ENCODE assay signal across 21 cellular contexts in genomic region chrX:119410854-119411253, GRCh38. TPM values are rescaled to one million over a fixed set of nuclear protein-coding genes. Genes with fewer than 3 reads are reported as not detected.
DNase-seq lines count a peak whose midpoint lies in the region; ATAC-seq and TF ChIP-seq lines count a peak whose summit lies in the region.
"Had no signal": no experiment of that assay in that cellular context is flagged by ENCODE, and none has a peak within 500 bp of the region (broad histone marks: within the 10 kb centered on the region; RNA-seq: fewer than 3 reads in every experiment).

No MANE protein-coding gene starts in this region.

- H3K9me3 Mint-ChIP-seq in HFFc6, result no peaks in the 10 kb centered on the region
- H3K9me3 Mint-ChIP-seq in activated T-helper 1 cell treated with anti-CD3 and anti-CD28 coated beads, Interleukin-12 subunit alpha, Interleukin-12 subunit beta, Interleukin-2, Interleukin-4 antibody, amounts not matched to agents 30 ng/mL and 10 ng/mL and 1 ng/mL, durations not matched to agents 14 hours and 24 hours and 36 hours, result no peaks in the 10 kb centered on the region
- H3K9me3 Mint-ChIP-seq: activated naive CD8-positive, alpha-beta T cell treated with anti-CD3 and anti-CD28 coated beads, Interleukin-2, amount 10 ng/mL, durations not matched to agents 7 days and 5 days; naive thymus-derived CD8-positive, alpha-beta T cell; T-helper 2 cell treated with Interferon-gamma antibody and Interleukin-4, amounts not matched to agents 5 μg/mL and 100 μg/mL, for 36 hours had no signal

- H3K36me3 Mint-ChIP-seq in HFFc6 (ENCODE audit: low read depth), result peaks cover 14% of the 10 kb centered on the region
- H3K36me3 Mint-ChIP-seq in activated T-helper 1 cell treated with anti-CD3 and anti-CD28 coated beads, Interleukin-12 subunit alpha, Interleukin-12 subunit beta, Interleukin-2, Interleukin-4 antibody, amounts not matched to agents 30 ng/mL and 10 ng/mL and 1 ng/mL, durations not matched to agents 14 hours and 24 hours and 36 hours (ENCODE audit: low read depth), result peaks cover 8% of the 10 kb centered on the region

- peaks cover 38% of the 10 kb centered on the region for H3K4me1 Mint-ChIP-seq in HFFc6 (ENCODE audit: low read depth)
- no peaks in the 10 kb centered on the region for H3K4me1 Mint-ChIP-seq in activated T-helper 1 cell treated with anti-CD3 and anti-CD28 coated beads, Interleukin-12 subunit alpha, Interleukin-12 subunit beta, Interleukin-2, Interleukin-4 antibody, amounts not matched to agents 30 ng/mL and 10 ng/mL and 1 ng/mL, durations not matched to agents 14 hours and 24 hours and 36 hours (ENCODE audit: low read depth)

- ATAC-seq in GM19452 (IDR thresholded peaks at IDR 0.05; ENCODE audit: unreplicated experiment) (no peak), GM21360 (IDR thresholded peaks at IDR 0.05; ENCODE audit: unreplicated experiment) (no peak)
- ATAC-seq: naive thymus-derived CD8-positive, alpha-beta T cell had no signal

- H3K9me3 ChIP-seq in esophagus (ENCODE audit: control insufficient read depth in 2 of 2, insufficient read depth in 1 of 2, low read depth in 1 of 2, low read length in 1 of 2) (no peaks in the 10 kb centered on the region), osteoblast (ENCODE audit: low read depth, low read length) (no peaks in the 10 kb centered on the region)
- H3K9me3 ChIP-seq: BLaER1 treated with 17β-estradiol and CSF1 and Interleukin-3, amounts not matched to agents 10 nM and 100 nM; stomach had no signal

- H3K4me3 Mint-ChIP-seq in HFFc6, result peak overlapping the region; percentile 30; the same call in 1 of the 2 replicates
- H3K4me3 Mint-ChIP-seq in activated T-helper 1 cell treated with anti-CD3 and anti-CD28 coated beads, Interleukin-12 subunit alpha, Interleukin-12 subunit beta, Interleukin-2, Interleukin-4 antibody, amounts not matched to agents 30 ng/mL and 10 ng/mL and 1 ng/mL, durations not matched to agents 14 hours and 24 hours and 36 hours, result no peak overlapping the region
- H3K4me3 Mint-ChIP-seq: activated naive CD8-positive, alpha-beta T cell treated with anti-CD3 and anti-CD28 coated beads, Interleukin-2, amount 10 ng/mL, durations not matched to agents 7 days and 5 days; naive thymus-derived CD8-positive, alpha-beta T cell; T-helper 2 cell treated with Interferon-gamma antibody and Interleukin-4, amounts not matched to agents 5 μg/mL and 100 μg/mL, for 36 hours had no signal

- no peak overlapping the region for H3K4me3 ChIP-seq in esophagus (ENCODE audit: low read depth in 1 of 2, low read length in 2 of 2)
- H3K4me3 ChIP-seq in osteoblast (ENCODE audit: insufficient read depth, low read length), result no peak overlapping the region
- H3K4me3 ChIP-seq: BLaER1 treated with 17β-estradiol and CSF1 and Interleukin-3, amounts not matched to agents 10 nM and 100 nM; SK-N-MC; stomach had no signal

- WGBS in esophagus, 2 donors, result 86 to 92% methylated on average over 3 of the region's 3 CpGs

- H3K27ac ChIP-seq in 22Rv1 (peak overlapping the region; percentile 67), esophagus (ENCODE audit: low read depth in 2 of 2, low read length in 1 of 2) (peak overlapping the region; percentile 64 to 66), osteoblast (ENCODE audit: low read depth, low read length) (peak overlapping the region; percentile 45)
- H3K27ac ChIP-seq: BLaER1 treated with 17β-estradiol and CSF1 and Interleukin-3, amounts not matched to agents 10 nM and 100 nM; SK-N-MC; WERI-Rb-1 had no signal

- no peak overlapping the region for H3K4me2 ChIP-seq in osteoblast (ENCODE audit: insufficient read depth, low read length)
- H3K4me2 ChIP-seq: BLaER1 treated with 17β-estradiol and CSF1 and Interleukin-3, amounts not matched to agents 10 nM and 100 nM had no signal

- H3K36me3 ChIP-seq in esophagus (ENCODE audit: control insufficient read depth in 2 of 2, insufficient read depth in 2 of 2, low read length in 1 of 2), result peaks cover 2 to 3% of the 10 kb centered on the region in 2 donors
- H3K36me3 ChIP-seq in osteoblast (ENCODE audit: insufficient read depth, low read length), result peaks cover 4% of the 10 kb centered on the region
- H3K36me3 ChIP-seq: WERI-Rb-1 had no signal

- no peak overlapping the region for H2AFZ ChIP-seq in osteoblast (ENCODE audit: low read length)

- intact Hi-C loops in activated T-helper 1 cell treated with anti-CD3 and anti-CD28 coated beads, Interleukin-12 subunit alpha, Interleukin-12 subunit beta, Interleukin-2, Interleukin-4 antibody, amounts not matched to agents 30 ng/mL and 10 ng/mL and 1 ng/mL, durations not matched to agents 14 hours and 24 hours and 36 hours (cut with micrococcal nuclease), result no loop called here

- no peaks in the 10 kb centered on the region; the same call in 1 of the 2 replicates for H3K27me3 Mint-ChIP-seq in HFFc6 (ENCODE audit: insufficient read depth)
- no peaks in the 10 kb centered on the region for H3K27me3 Mint-ChIP-seq in activated T-helper 1 cell treated with anti-CD3 and anti-CD28 coated beads, Interleukin-12 subunit alpha, Interleukin-12 subunit beta, Interleukin-2, Interleukin-4 antibody, amounts not matched to agents 30 ng/mL and 10 ng/mL and 1 ng/mL, durations not matched to agents 14 hours and 24 hours and 36 hours (ENCODE audit: insufficient read depth)
- H3K27me3 Mint-ChIP-seq: activated naive CD8-positive, alpha-beta T cell treated with anti-CD3 and anti-CD28 coated beads, Interleukin-2, amount 10 ng/mL, durations not matched to agents 7 days and 5 days; naive thymus-derived CD8-positive, alpha-beta T cell had no signal

- H3K27me3 ChIP-seq in esophagus (ENCODE audit: control insufficient read depth in 1 of 2, insufficient read depth in 2 of 2, low read length in 2 of 2) (no peaks in the 10 kb centered on the region), osteoblast (ENCODE audit: insufficient read depth, low read length) (no peaks in the 10 kb centered on the region)
- H3K27me3 ChIP-seq: BLaER1 treated with 17β-estradiol and CSF1 and Interleukin-3, amounts not matched to agents 10 nM and 100 nM; stomach had no signal

- H3K27ac Mint-ChIP-seq in HFFc6, result peak overlapping the region; percentile 87
- H3K27ac Mint-ChIP-seq in activated T-helper 1 cell treated with anti-CD3 and anti-CD28 coated beads, Interleukin-12 subunit alpha, Interleukin-12 subunit beta, Interleukin-2, Interleukin-4 antibody, amounts not matched to agents 30 ng/mL and 10 ng/mL and 1 ng/mL, durations not matched to agents 14 hours and 24 hours and 36 hours, result no peak overlapping the region
- H3K27ac Mint-ChIP-seq: activated naive CD8-positive, alpha-beta T cell treated with anti-CD3 and anti-CD28 coated beads, Interleukin-2, amount 10 ng/mL, durations not matched to agents 7 days and 5 days; T-helper 2 cell treated with Interferon-gamma antibody and Interleukin-4, amounts not matched to agents 5 μg/mL and 100 μg/mL, for 36 hours had no signal

- no peaks in the 10 kb centered on the region for H4K20me1 ChIP-seq in osteoblast (ENCODE audit: insufficient read depth, low read length)

- TF ChIP-seq CTCF in 22Rv1 (IDR thresholded peaks at IDR 0.05), result no peak
- TF ChIP-seq CTCF in HFFc6 (IDR thresholded peaks at IDR 0.05), result no peak
- no peak for TF ChIP-seq CTCF in osteoblast (IDR thresholded peaks at IDR 0.05; ENCODE audit: extremely low read depth, low read depth, low read length)

- DNase-seq in HFFc6 (no peak), osteoblast (ENCODE audit: insufficient read length, low spot score, missing footprints) (peak; percentile 74)
- DNase-seq in activated T-cell treated with anti-CD3 and anti-CD28 coated beads, Interleukin-2, amount 50 U/mL, for 48 hours, result no peak
- no peak for DNase-seq in activated T-helper 1 cell treated with anti-CD3 and anti-CD28 coated beads, Interleukin-12 subunit alpha, Interleukin-12 subunit beta, Interleukin-2, Interleukin-4 antibody, amounts not matched to agents 30 ng/mL and 10 ng/mL and 1 ng/mL, durations not matched to agents 14 hours and 24 hours and 36 hours (ENCODE audit: low spot score)
- DNase-seq: activated CD8-positive, alpha-beta memory T cell treated with anti-CD3 and anti-CD28 coated beads, Interleukin-2, amount 50 U/mL, for 4 hours; activated naive CD8-positive, alpha-beta T cell treated with anti-CD3 and anti-CD28 coated beads, Interleukin-2, amount 10 ng/mL, durations not matched to agents 7 days and 5 days; effector memory CD4-positive, alpha-beta T cell; H7; naive thymus-derived CD8-positive, alpha-beta T cell; NCI-H1092 treated with DMSO at 0.1 percent for 48 hours; NCI-H1930; NK-92 treated with Interleukin-12 subunit alpha and Interleukin-12 subunit beta, amount 100 ng/mL, for 24 hours had no signal

- no peaks in the 10 kb centered on the region for H3K4me1 ChIP-seq in esophagus (ENCODE audit: control insufficient read depth in 2 of 2, insufficient read depth in 2 of 2, low read length in 1 of 2)
- peaks cover 23% of the 10 kb centered on the region for H3K4me1 ChIP-seq in osteoblast (ENCODE audit: insufficient read depth, low read length)

- peaks cover 9% of the 10 kb centered on the region for H3K79me2 ChIP-seq in osteoblast (ENCODE audit: insufficient read depth, low read length)

RNA-seq across cellular contexts. Expression of gene SLC25A43, which starts 11.7 kb away (rescaled TPM):
- total RNA-seq in HFFc6 (2021; fragmentation: NEBNext Ultra II Directional; extraction: Animal tissue kit (Norgen Biotek cat#: 25700)), result 10 to 100 TPM; 19.4 to 26.0 (median 22.7) TPM
- 10 to 100 TPM; 26.2 to 34.5 TPM for polyA plus RNA-seq in esophagus
- total RNA-seq in osteoblast, result 23.5 and 24.8 TPM in 2 replicates
- total RNA-seq in activated T-helper 1 cell treated with anti-CD3 and anti-CD28 coated beads, Interleukin-12 subunit alpha, Interleukin-12 subunit beta, Interleukin-2, Interleukin-4 antibody, amounts not matched to agents 30 ng/mL and 10 ng/mL and 1 ng/mL, durations not matched to agents 14 hours and 24 hours and 36 hours, result 9.8 and 12.6 TPM in 2 replicates

RNA-seq across cellular contexts. Expression of gene SLC25A5, which starts 57.4 kb away (rescaled TPM):
- total RNA-seq in HFFc6 (2021; fragmentation: NEBNext Ultra II Directional; extraction: Animal tissue kit (Norgen Biotek cat#: 25700)), result 100 to 1,000 TPM; 223 to 296 (median 270) TPM
- polyA plus RNA-seq in esophagus, result 100 to 1,000 TPM; 103 to 517 TPM
- 165 and 174 TPM in 2 replicates for total RNA-seq in osteoblast
- total RNA-seq in activated T-helper 1 cell treated with anti-CD3 and anti-CD28 coated beads, Interleukin-12 subunit alpha, Interleukin-12 subunit beta, Interleukin-2, Interleukin-4 antibody, amounts not matched to agents 30 ng/mL and 10 ng/mL and 1 ng/mL, durations not matched to agents 14 hours and 24 hours and 36 hours, result 471 and 477 TPM in 2 replicates
